ENCODE assay signal across 8 cellular contexts in the genomic region with DNA sequence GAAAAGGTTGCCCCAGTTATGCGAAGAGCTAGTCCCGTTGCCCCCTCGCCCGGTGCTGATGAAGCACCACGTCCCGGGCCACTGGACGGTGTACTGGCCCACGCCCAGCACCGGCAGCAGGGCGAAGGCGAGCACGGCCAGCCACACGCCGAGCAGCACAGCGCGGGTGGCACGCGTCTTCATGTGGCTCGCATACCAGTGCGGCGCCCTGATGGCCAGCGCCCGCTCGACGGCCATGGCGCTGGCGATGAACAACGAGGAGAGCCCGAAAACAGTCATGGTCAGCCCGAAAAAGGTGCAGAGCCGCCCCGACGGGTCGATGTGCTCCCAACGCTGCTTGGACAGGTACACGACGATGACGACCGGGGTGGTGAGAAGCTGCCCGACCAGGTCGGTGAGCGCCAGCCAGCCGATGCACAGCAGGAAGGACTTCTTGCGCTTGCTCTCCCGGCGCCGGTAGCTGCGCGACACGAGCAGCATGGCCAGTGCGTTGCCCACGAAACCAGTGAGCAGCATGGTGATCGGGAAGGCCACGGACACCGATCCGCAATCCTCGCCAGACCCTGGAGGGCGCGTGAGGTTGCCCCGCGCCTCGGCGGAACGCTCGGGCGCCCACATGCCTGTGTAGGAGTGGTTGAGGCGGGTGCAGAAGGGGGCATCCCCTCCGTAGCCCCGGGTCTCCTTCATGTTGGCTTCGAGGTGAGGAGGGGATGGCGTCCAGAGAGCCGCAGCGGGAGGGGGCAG. TPM values are rescaled to one million over a fixed set of nuclear protein-coding genes. Genes with fewer than 3 reads are reported as not detected.
A peak's percentile ranks its signal among the peaks of the same experiment; 100 is the strongest.
DNase-seq lines count a peak whose midpoint lies in the region; ATAC-seq and TF ChIP-seq lines count a peak whose summit lies in the region.

No MANE protein-coding gene starts in this region.

- TF ChIP-seq CTCF in gastrocnemius medialis (IDR thresholded peaks at IDR 0.05 in 4 of 5, conservative IDR thresholded peaks at IDR 0.05 in 1 of 5) = no peak

- H3K36me3 ChIP-seq in gastrocnemius medialis = no peaks in the 10 kb centered on the region

- H3K27me3 Mint-ChIP-seq in activated naive CD8-positive, alpha-beta T cell treated with anti-CD3 and anti-CD28 coated beads, Interleukin-2, amount 10 ng/mL, durations not matched to agents 7 days and 5 days = peaks cover 72% of the 10 kb centered on the region

- H3K9me3 ChIP-seq in gastrocnemius medialis = no peaks in the 10 kb centered on the region

- H3K4me3 ChIP-seq in gastrocnemius medialis = peak overlapping the region; percentile 45 to 51 (median 50)

- peaks cover 17% of the 10 kb centered on the region for H3K4me1 Mint-ChIP-seq in activated naive CD8-positive, alpha-beta T cell treated with anti-CD3 and anti-CD28 coated beads, Interleukin-2, amount 10 ng/mL, durations not matched to agents 7 days and 5 days

- H3K27me3 ChIP-seq in gastrocnemius medialis = peaks cover 31 to 49% (median 41%) of the 10 kb centered on the region in 3 donors

- peak; percentile 54 for DNase-seq in activated naive CD8-positive, alpha-beta T cell treated with anti-CD3 and anti-CD28 coated beads, Interleukin-2, amount 10 ng/mL, durations not matched to agents 7 days and 5 days
- DNase-seq in iPS DF 4.7 (ENCODE audit: extremely low read depth, low spot score) = peak; percentile 22
- no peak for DNase-seq in gastrocnemius medialis

- ATAC-seq in GM18511 (IDR thresholded peaks at IDR 0.05; ENCODE audit: unreplicated experiment) (peak; percentile 34), HG03097 (IDR thresholded peaks at IDR 0.05; ENCODE audit: low FRiP score, unreplicated experiment) (peak; percentile 26), gastrocnemius medialis (no peak), GM18505 (IDR thresholded peaks at IDR 0.05; ENCODE audit: unreplicated experiment) (no peak), HG02571 (IDR thresholded peaks at IDR 0.05; ENCODE audit: unreplicated experiment) (no peak), GM19467 (IDR thresholded peaks at IDR 0.05; ENCODE audit: unreplicated experiment) (no peak)
- ATAC-seq in activated naive CD8-positive, alpha-beta T cell treated with anti-CD3 and anti-CD28 coated beads, Interleukin-2, amount 10 ng/mL, durations not matched to agents 7 days and 5 days (ENCODE audit: low read depth) = peak; percentile 37

- POLR2A ChIA-PET in activated naive CD8-positive, alpha-beta T cell treated with anti-CD3 and anti-CD28 coated beads, Interleukin-2, amount 10 ng/mL, durations not matched to agents 7 days and 5 days (lab: Charles Lee) = no interaction called here

- peak overlapping the region; percentile 78 for H3K4me3 Mint-ChIP-seq in activated naive CD8-positive, alpha-beta T cell treated with anti-CD3 and anti-CD28 coated beads, Interleukin-2, amount 10 ng/mL, durations not matched to agents 7 days and 5 days

- TF ChIP-seq POLR2A in gastrocnemius medialis (IDR thresholded peaks at IDR 0.05) (no peak), GM18505 (IDR thresholded peaks at IDR 0.05; ENCODE audit: borderline replicate concordance, extremely low read depth, insufficient read depth, insufficient read length) (no peak)

- intact Hi-C loops in gastrocnemius medialis (cut with DNase I; ENCODE audit: low total_unique reads) = no loop called here

- no peak overlapping the region for H3K27ac Mint-ChIP-seq in activated naive CD8-positive, alpha-beta T cell treated with anti-CD3 and anti-CD28 coated beads, Interleukin-2, amount 10 ng/mL, durations not matched to agents 7 days and 5 days

- in situ Hi-C loops in gastrocnemius medialis (cut with MboI; ENCODE audit: low sequenced_read_pairs in 4 of 4) = loop anchor here in 3 of 4 donors (10.0 to 25.0 kb wide), 3 partner anchors 360 to 510 kb away; no protein-coding TSS in a partner anchor

- peaks cover 6 to 12% of the 10 kb centered on the region in 2 donors for H3K4me1 ChIP-seq in gastrocnemius medialis

- H3K27ac ChIP-seq in gastrocnemius medialis = no peak overlapping the region

- no peaks in the 10 kb centered on the region for H3K36me3 Mint-ChIP-seq in activated naive CD8-positive, alpha-beta T cell treated with anti-CD3 and anti-CD28 coated beads, Interleukin-2, amount 10 ng/mL, durations not matched to agents 7 days and 5 days

- H3K9me3 Mint-ChIP-seq in activated naive CD8-positive, alpha-beta T cell treated with anti-CD3 and anti-CD28 coated beads, Interleukin-2, amount 10 ng/mL, durations not matched to agents 7 days and 5 days = no peaks in the 10 kb centered on the region

RNA-seq across cellular contexts. Expression of a gene that starts 0.6 kb away (rescaled TPM):
- total RNA-seq in activated naive CD8-positive, alpha-beta T cell treated with anti-CD3 and anti-CD28 coated beads, Interleukin-2, amount 10 ng/mL, durations not matched to agents 7 days and 5 days = 1 to 10 TPM in 1 of 2 experiments, under 1 TPM in 1; 0.71 to 1.3 TPM
- 1 to 10 TPM in 1 of 4 donors, under 1 TPM in 2, not detected in 1; 0.12 to 1.5 (median 0.29) TPM for total RNA-seq in gastrocnemius medialis

RNA-seq across cellular contexts. Expression of a gene that starts 33.8 kb away (rescaled TPM):
- 100 to 1,000 TPM; 123 to 129 TPM for total RNA-seq in activated naive CD8-positive, alpha-beta T cell treated with anti-CD3 and anti-CD28 coated beads, Interleukin-2, amount 10 ng/mL, durations not matched to agents 7 days and 5 days
- 10 to 100 TPM; 20.5 to 66.5 (median 24.1) TPM for total RNA-seq in gastrocnemius medialis

Comparison
In these comparisons a context has a peak if more than half of its experiments do, and no peak if none do; other contexts are left out.
1. ATAC-seq: peak in GM18511 (single experiment), HG03097 (single experiment) and activated naive CD8-positive, alpha-beta T cell treated with anti-CD3 and anti-CD28 coated beads, Interleukin-2, amount 10 ng/mL, durations not matched to agents 7 days and 5 days (single experiment); none in gastrocnemius medialis (0 of 2), GM18505 (single experiment), HG02571 (single experiment) and GM19467 (single experiment).
2. DNase-seq: peak in activated naive CD8-positive, alpha-beta T cell treated with anti-CD3 and anti-CD28 coated beads, Interleukin-2, amount 10 ng/mL, durations not matched to agents 7 days and 5 days (single experiment) and iPS DF 4.7 (single experiment); none in gastrocnemius medialis (0 of 2).